Comparison of ENCODE assay signal across 1 cellular context in the genomic region with DNA sequence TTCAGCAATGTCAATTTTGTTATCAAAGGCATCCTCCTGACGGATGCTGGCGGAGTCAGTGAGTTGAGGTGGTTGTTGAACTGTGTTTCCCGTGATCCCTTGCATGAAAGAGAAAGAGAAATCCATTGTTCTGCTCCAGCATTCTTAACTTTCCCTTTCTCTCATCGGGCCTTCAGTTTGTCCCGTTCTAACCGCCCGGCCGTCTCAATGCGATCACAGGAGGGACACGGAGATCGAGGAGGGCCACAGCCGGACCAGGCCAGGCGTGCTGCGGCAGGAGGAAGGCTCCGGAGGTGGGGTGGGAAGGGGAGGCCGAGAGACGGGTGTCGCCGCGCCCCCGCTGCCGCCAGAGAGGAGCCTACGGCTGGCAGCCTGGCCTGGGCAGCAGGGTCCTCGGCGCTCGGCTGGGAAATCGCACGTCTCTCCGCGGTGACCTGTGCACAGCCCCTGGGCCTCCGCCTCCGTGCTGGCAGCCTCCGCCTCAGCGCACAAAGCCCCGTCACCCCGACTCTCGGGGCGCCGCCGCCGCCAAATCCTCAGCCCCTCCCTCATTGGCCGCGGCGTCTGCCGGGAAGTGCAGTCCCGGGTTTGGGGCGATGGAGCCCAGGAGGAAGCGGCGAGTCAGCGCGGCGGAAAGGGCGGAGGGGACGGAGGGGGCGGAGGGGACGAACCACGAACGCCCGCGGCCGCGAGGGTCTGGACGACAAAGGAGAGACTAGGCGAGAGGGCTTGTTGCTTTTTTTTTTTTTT.
A peak's percentile ranks its signal among the peaks of the same experiment; 100 is the strongest.
TF ChIP-seq lines count a peak whose summit lies in the region.

No MANE protein-coding gene starts in this region.

TF ChIP-seq in WTC11, 78 proteins besides CTCF, POLR2A, EP300 and RAD21 (continued from another document):
- TF ChIP-seq, protein P1, sequence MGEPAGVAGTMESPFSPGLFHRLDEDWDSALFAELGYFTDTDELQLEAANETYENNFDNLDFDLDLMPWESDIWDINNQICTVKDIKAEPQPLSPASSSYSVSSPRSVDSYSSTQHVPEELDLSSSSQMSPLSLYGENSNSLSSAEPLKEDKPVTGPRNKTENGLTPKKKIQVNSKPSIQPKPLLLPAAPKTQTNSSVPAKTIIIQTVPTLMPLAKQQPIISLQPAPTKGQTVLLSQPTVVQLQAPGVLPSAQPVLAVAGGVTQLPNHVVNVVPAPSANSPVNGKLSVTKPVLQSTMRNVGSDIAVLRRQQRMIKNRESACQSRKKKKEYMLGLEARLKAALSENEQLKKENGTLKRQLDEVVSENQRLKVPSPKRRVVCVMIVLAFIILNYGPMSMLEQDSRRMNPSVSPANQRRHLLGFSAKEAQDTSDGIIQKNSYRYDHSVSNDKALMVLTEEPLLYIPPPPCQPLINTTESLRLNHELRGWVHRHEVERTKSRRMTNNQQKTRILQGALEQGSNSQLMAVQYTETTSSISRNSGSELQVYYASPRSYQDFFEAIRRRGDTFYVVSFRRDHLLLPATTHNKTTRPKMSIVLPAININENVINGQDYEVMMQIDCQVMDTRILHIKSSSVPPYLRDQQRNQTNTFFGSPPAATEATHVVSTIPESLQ (CRISPR knock-in tag; IDR thresholded peaks at IDR 0.05): no peak
- TF ChIP-seq, protein P2, sequence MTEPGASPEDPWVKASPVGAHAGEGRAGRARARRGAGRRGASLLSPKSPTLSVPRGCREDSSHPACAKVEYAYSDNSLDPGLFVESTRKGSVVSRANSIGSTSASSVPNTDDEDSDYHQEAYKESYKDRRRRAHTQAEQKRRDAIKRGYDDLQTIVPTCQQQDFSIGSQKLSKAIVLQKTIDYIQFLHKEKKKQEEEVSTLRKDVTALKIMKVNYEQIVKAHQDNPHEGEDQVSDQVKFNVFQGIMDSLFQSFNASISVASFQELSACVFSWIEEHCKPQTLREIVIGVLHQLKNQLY (CRISPR knock-in tag; IDR thresholded peaks at IDR 0.05): no peak
- no peak for TF ChIP-seq OVOL2 (CRISPR knock-in tag; IDR thresholded peaks at IDR 0.05; ENCODE audit: borderline replicate concordance)
- TF ChIP-seq JUN (CRISPR knock-in tag; IDR thresholded peaks at IDR 0.05): no peak
- TF ChIP-seq EMX1 (CRISPR knock-in tag; IDR thresholded peaks at IDR 0.05): no peak
- TF ChIP-seq ZNF423 (CRISPR knock-in tag; IDR thresholded peaks at IDR 0.05): no peak
- TF ChIP-seq CBFB (CRISPR knock-in tag; IDR thresholded peaks at IDR 0.05; ENCODE audit: low read depth): no peak
- TF ChIP-seq ZNF121 (CRISPR knock-in tag; IDR thresholded peaks at IDR 0.05): peak; percentile 94
- no peak for TF ChIP-seq SOX15 (CRISPR knock-in tag; IDR thresholded peaks at IDR 0.05)
- TF ChIP-seq, protein P3, sequence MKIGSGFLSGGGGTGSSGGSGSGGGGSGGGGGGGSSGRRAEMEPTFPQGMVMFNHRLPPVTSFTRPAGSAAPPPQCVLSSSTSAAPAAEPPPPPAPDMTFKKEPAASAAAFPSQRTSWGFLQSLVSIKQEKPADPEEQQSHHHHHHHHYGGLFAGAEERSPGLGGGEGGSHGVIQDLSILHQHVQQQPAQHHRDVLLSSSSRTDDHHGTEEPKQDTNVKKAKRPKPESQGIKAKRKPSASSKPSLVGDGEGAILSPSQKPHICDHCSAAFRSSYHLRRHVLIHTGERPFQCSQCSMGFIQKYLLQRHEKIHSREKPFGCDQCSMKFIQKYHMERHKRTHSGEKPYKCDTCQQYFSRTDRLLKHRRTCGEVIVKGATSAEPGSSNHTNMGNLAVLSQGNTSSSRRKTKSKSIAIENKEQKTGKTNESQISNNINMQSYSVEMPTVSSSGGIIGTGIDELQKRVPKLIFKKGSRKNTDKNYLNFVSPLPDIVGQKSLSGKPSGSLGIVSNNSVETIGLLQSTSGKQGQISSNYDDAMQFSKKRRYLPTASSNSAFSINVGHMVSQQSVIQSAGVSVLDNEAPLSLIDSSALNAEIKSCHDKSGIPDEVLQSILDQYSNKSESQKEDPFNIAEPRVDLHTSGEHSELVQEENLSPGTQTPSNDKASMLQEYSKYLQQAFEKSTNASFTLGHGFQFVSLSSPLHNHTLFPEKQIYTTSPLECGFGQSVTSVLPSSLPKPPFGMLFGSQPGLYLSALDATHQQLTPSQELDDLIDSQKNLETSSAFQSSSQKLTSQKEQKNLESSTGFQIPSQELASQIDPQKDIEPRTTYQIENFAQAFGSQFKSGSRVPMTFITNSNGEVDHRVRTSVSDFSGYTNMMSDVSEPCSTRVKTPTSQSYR (CRISPR knock-in tag; IDR thresholded peaks at IDR 0.05): no peak
- TF ChIP-seq, protein P4, sequence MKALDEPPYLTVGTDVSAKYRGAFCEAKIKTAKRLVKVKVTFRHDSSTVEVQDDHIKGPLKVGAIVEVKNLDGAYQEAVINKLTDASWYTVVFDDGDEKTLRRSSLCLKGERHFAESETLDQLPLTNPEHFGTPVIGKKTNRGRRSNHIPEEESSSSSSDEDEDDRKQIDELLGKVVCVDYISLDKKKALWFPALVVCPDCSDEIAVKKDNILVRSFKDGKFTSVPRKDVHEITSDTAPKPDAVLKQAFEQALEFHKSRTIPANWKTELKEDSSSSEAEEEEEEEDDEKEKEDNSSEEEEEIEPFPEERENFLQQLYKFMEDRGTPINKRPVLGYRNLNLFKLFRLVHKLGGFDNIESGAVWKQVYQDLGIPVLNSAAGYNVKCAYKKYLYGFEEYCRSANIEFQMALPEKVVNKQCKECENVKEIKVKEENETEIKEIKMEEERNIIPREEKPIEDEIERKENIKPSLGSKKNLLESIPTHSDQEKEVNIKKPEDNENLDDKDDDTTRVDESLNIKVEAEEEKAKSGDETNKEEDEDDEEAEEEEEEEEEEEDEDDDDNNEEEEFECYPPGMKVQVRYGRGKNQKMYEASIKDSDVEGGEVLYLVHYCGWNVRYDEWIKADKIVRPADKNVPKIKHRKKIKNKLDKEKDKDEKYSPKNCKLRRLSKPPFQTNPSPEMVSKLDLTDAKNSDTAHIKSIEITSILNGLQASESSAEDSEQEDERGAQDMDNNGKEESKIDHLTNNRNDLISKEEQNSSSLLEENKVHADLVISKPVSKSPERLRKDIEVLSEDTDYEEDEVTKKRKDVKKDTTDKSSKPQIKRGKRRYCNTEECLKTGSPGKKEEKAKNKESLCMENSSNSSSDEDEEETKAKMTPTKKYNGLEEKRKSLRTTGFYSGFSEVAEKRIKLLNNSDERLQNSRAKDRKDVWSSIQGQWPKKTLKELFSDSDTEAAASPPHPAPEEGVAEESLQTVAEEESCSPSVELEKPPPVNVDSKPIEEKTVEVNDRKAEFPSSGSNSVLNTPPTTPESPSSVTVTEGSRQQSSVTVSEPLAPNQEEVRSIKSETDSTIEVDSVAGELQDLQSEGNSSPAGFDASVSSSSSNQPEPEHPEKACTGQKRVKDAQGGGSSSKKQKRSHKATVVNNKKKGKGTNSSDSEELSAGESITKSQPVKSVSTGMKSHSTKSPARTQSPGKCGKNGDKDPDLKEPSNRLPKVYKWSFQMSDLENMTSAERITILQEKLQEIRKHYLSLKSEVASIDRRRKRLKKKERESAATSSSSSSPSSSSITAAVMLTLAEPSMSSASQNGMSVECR (CRISPR knock-in tag; IDR thresholded peaks at IDR 0.05; ENCODE audit: borderline replicate concordance): no peak
- TF ChIP-seq, protein P5, sequence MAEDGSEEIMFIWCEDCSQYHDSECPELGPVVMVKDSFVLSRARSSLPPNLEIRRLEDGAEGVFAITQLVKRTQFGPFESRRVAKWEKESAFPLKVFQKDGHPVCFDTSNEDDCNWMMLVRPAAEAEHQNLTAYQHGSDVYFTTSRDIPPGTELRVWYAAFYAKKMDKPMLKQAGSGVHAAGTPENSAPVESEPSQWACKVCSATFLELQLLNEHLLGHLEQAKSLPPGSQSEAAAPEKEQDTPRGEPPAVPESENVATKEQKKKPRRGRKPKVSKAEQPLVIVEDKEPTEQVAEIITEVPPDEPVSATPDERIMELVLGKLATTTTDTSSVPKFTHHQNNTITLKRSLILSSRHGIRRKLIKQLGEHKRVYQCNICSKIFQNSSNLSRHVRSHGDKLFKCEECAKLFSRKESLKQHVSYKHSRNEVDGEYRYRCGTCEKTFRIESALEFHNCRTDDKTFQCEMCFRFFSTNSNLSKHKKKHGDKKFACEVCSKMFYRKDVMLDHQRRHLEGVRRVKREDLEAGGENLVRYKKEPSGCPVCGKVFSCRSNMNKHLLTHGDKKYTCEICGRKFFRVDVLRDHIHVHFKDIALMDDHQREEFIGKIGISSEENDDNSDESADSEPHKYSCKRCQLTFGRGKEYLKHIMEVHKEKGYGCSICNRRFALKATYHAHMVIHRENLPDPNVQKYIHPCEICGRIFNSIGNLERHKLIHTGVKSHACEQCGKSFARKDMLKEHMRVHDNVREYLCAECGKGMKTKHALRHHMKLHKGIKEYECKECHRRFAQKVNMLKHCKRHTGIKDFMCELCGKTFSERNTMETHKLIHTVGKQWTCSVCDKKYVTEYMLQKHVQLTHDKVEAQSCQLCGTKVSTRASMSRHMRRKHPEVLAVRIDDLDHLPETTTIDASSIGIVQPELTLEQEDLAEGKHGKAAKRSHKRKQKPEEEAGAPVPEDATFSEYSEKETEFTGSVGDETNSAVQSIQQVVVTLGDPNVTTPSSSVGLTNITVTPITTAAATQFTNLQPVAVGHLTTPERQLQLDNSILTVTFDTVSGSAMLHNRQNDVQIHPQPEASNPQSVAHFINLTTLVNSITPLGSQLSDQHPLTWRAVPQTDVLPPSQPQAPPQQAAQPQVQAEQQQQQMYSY (CRISPR knock-in tag; IDR thresholded peaks at IDR 0.05): no peak
- TF ChIP-seq GABPB1 (CRISPR knock-in tag; IDR thresholded peaks at IDR 0.05): no peak
- peak; percentile 42; the same call in 1 of the 2 replicates for TF ChIP-seq SP1 (CRISPR knock-in tag; conservative IDR thresholded peaks at IDR 0.05)
